22 cellular contexts compared by ENCODE assay signal in genomic region chr19:51815038-51815437, GRCh38. TPM values are rescaled to one million over a fixed set of nuclear protein-coding genes. Genes with fewer than 3 reads are reported as not detected.
"Had no signal": no experiment of that assay in that cellular context is flagged by ENCODE, and none has a peak within 500 bp of the region (broad histone marks: within the 10 kb centered on the region; RNA-seq: fewer than 3 reads in every experiment).

No MANE protein-coding gene starts in this region.

- H3K4me1 ChIP-seq: colonic mucosa, stomach, transverse colon had no signal

- H3K4me3 ChIP-seq: colonic mucosa, hepatocyte, stomach, thoracic aorta, transverse colon had no signal

- ATAC-seq: left ventricle myocardium superior; naive thymus-derived CD4-positive, alpha-beta T cell had no signal

- H3K9me3 ChIP-seq: colonic mucosa, thoracic aorta, transverse colon had no signal

- H3K27ac Mint-ChIP-seq: naive thymus-derived CD4-positive, alpha-beta T cell had no signal

- H3K4me1 Mint-ChIP-seq: naive thymus-derived CD4-positive, alpha-beta T cell had no signal

- H3K27me3 ChIP-seq: colonic mucosa, hepatocyte, stomach, transverse colon had no signal

- DNase-seq: colonic mucosa; effector CD4-positive, alpha-beta T cell; foreskin melanocyte; kidney; left cardiac atrium; left ventricle myocardium superior; mesendoderm; naive thymus-derived CD4-positive, alpha-beta T cell; posterior cingulate gyrus; small intestine; stimulated activated CD4-positive, alpha-beta T cell treated with anti-CD3 and anti-CD28 coated beads, Interleukin-12 subunit alpha, Interleukin-12 subunit beta, amount 100 ng/mL, for 4 hours; stimulated activated naive CD4-positive, alpha-beta T cell; stomach; substantia nigra; transverse colon had no signal

- FAIRE-seq: kidney, small intestine had no signal

- H3K79me2 ChIP-seq: hepatocyte had no signal

- H3K4me2 ChIP-seq: hepatocyte had no signal

- H3K27ac ChIP-seq: colonic mucosa, hepatocyte, stomach, thoracic aorta, transverse colon had no signal

- H3K36me3 ChIP-seq: colonic mucosa, thoracic aorta, transverse colon had no signal

- H2AFZ ChIP-seq: hepatocyte had no signal

- H3K4me3 Mint-ChIP-seq: naive thymus-derived CD4-positive, alpha-beta T cell had no signal

RNA-seq across cellular contexts. Expression of gene FPR3, which starts 20.1 kb away (rescaled TPM):
- total RNA-seq: hepatocyte, osteocyte, pulmonary artery endothelial cell had no signal
- polyA plus RNA-seq: hepatocyte; naive thymus-derived CD4-positive, alpha-beta T cell; neural cell had no signal

RNA-seq across cellular contexts. Expression of gene FPR2, which starts 54.1 kb away (rescaled TPM):
- total RNA-seq: dermis microvascular lymphatic vessel endothelial cell, hepatocyte, lung microvascular endothelial cell, osteocyte, pulmonary artery endothelial cell, transverse colon had no signal
- polyA plus RNA-seq: hepatocyte; naive thymus-derived CD4-positive, alpha-beta T cell; neural cell had no signal
